1 cellular context compared by ENCODE assay signal in genomic region chr16:72043058-72043457, GRCh38.
TF ChIP-seq lines count a peak whose summit lies in the region.

No MANE protein-coding gene starts in this region.

TF ChIP-seq in IMR-90, 13 proteins besides CTCF, POLR2A, EP300 and RAD21 (continued from another document):
- TF ChIP-seq ELK1 (IDR thresholded peaks at IDR 0.05; ENCODE audit: borderline replicate concordance, low read depth, low read length) = no peak
- no peak for TF ChIP-seq BHLHE40 (IDR thresholded peaks at IDR 0.05; ENCODE audit: low read depth, low read length)
- TF ChIP-seq SMC3 (IDR thresholded peaks at IDR 0.05; ENCODE audit: low read depth, low read length) = no peak
